Comparison of ENCODE assay signal across 7 cellular contexts in genomic region chr20:38920411-38920810, GRCh38.
"Had no signal": no experiment of that assay in that cellular context is flagged by ENCODE, and none has a peak within 500 bp of the region (broad histone marks: within the 10 kb centered on the region; RNA-seq: fewer than 3 reads in every experiment).

No MANE protein-coding gene starts in this region.

- H3K27ac Mint-ChIP-seq: GM23338, H9 had no signal

- H3K4me1 Mint-ChIP-seq: GM23338, H9 had no signal

- H3K36me3 Mint-ChIP-seq: IgD-negative memory B cell had no signal

- H3K4me3 Mint-ChIP-seq: GM23338, H9, IgD-negative memory B cell had no signal

- H3K4me3 ChIP-seq: GM23338 had no signal

- H3K9me3 Mint-ChIP-seq: GM23338, H9, IgD-negative memory B cell had no signal

- ATAC-seq: GM23338, HepG2 had no signal

- DNase-seq: H9, HCEC 1CT had no signal

- H3K27me3 Mint-ChIP-seq: IgD-negative memory B cell had no signal

- FAIRE-seq: H1, H54, HepG2 had no signal
